Comparison of ENCODE assay signal across 1 cellular context in the genomic region with DNA sequence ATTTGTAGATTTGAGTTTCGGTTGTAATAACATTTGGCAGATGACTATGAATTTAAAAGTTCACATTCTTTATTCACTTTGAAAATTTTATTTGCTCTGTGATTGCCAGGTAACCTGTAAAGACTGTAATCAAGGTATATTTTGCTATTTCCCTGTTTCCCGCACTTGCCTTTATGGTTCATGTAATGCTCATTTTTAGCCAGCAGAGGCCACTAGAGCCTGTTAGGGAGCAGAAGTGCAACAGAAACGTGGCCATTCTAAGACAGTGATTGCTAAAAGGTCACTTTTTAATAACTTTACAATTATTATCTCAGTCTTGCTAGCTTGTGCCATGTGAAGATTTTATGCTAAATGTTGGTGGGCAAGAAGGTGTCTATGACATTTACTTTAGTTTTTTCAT.
TF ChIP-seq lines count a peak whose summit lies in the region.

No MANE protein-coding gene starts in this region.

TF ChIP-seq in SK-N-SH treated with all-trans-retinoic acid at 6 μM for 48 hours, 23 proteins besides CTCF, POLR2A, EP300 and RAD21 (continued from another document):
- TF ChIP-seq, protein P1, sequence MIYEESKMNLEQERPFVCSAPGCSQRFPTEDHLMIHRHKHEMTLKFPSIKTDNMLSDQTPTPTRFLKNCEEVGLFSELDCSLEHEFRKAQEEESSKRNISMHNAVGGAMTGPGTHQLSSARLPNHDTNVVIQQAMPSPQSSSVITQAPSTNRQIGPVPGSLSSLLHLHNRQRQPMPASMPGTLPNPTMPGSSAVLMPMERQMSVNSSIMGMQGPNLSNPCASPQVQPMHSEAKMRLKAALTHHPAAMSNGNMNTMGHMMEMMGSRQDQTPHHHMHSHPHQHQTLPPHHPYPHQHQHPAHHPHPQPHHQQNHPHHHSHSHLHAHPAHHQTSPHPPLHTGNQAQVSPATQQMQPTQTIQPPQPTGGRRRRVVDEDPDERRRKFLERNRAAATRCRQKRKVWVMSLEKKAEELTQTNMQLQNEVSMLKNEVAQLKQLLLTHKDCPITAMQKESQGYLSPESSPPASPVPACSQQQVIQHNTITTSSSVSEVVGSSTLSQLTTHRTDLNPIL (CRISPR knock-in tag; IDR thresholded peaks at IDR 0.05; ENCODE audit: low read depth) = no peak
- TF ChIP-seq ZNF8 (CRISPR knock-in tag; IDR thresholded peaks at IDR 0.05) = no peak
TF ChIP-seq in SK-N-SH treated with all-trans-retinoic acid at 6 μM for 48 hours: peak in this region for 0.
